8 cellular contexts compared by ENCODE assay signal in the genomic region with DNA sequence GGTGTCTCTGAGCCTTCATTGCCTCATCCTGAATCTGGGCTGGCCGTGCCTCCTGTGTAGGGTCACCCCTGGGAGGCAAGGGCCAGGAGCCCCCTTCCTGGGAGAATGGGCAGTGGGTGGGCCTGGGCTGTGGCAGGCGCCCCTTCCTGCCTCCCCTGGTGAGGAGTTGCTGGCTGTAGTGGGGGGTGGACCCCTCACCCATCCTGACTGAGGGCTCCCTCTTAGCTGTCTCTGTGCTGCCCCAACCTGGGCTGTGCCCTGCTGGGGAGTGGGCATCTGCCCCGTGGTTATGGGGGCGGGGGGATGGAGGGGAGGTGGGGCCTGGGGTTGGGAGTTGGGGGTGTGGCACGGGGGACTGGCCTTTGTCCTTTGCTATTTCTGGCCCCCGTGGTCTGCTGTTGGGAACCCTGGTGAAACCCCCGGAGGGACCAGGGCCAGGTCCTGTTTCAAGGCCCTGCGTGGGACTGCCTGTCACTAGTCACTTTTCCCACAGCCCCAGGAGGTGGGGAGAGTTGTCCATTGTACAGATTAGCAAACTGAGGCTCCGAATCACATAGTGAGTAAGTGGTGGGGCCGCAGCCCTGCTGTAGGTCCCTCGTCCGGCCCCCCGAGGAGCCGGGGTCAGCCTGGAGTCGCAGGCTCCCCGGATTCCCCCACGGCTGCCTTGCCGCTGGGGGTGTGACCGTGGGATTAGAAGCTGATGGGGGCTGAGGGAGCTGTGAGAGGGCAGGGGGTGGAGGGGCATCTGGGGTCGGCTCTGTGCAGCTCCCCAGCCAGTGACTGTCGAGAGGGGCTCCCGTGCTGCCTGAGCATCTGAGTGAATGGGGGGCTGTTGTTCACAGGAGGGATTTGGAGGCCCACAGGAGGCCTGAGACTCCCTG. TPM values are rescaled to one million over a fixed set of nuclear protein-coding genes. Genes with fewer than 3 reads are reported as not detected.
DNase-seq lines count a peak whose midpoint lies in the region; ATAC-seq and TF ChIP-seq lines count a peak whose summit lies in the region.

No MANE protein-coding gene starts in this region.

- DNase-seq in BE2C: no peak
- DNase-seq in NB4 (ENCODE audit: low read depth): no peak
- no peak for DNase-seq in mucosa of descending colon
- DNase-seq in dermis blood vessel endothelial cell: no peak
- DNase-seq in pons (ENCODE audit: low spot score): no peak
- no peak for DNase-seq in DMS79 (lab: John Stamatoyannopoulos, UW)

- peaks cover 5% of the 10 kb centered on the region for H3K36me3 Mint-ChIP-seq in nephron (ENCODE audit: low read depth)

- H3K27me3 Mint-ChIP-seq in nephron (ENCODE audit: low read depth): no peaks in the 10 kb centered on the region

- TF ChIP-seq CTCF in BE2C (IDR thresholded peaks at IDR 0.05; ENCODE audit: low read depth, low read length): no peak
- TF ChIP-seq CTCF in NB4 (IDR thresholded peaks at IDR 0.05; ENCODE audit: low read depth, low read length): no peak
- no peak for TF ChIP-seq CTCF in nephron (IDR thresholded peaks at IDR 0.05; ENCODE audit: unreplicated experiment in 3 of 3)
- no peak for TF ChIP-seq CTCF in mucosa of descending colon (IDR thresholded peaks at IDR 0.05)

- peak overlapping the region; percentile 93 for H3K4me3 ChIP-seq in BE2C (ENCODE audit: low read depth, low read length)
- H3K4me3 ChIP-seq in NB4 (ENCODE audit: low read depth, low read length): peak overlapping the region; percentile 70
- peak overlapping the region; percentile 85 to 89 for H3K4me3 ChIP-seq in duodenal mucosa (ENCODE audit: low read depth in 1 of 2, low read length in 2 of 2)
- H3K4me3 ChIP-seq in mucosa of descending colon: no peak overlapping the region

- H3K4me1 ChIP-seq in BE2C (peaks cover 38% of the 10 kb centered on the region), duodenal mucosa (ENCODE audit: control insufficient read depth in 1 of 2, insufficient read depth in 2 of 2, low read length in 2 of 2) (peaks cover 33 to 61% of the 10 kb centered on the region in 2 donors), mucosa of descending colon (ENCODE audit: low read depth) (peaks cover 32% of the 10 kb centered on the region)

- intact Hi-C loops in mucosa of descending colon (cut with DNase I, micrococcal nuclease): no loop called here

- peak overlapping the region; percentile 65 for H3K27ac ChIP-seq in duodenal mucosa (ENCODE audit: low read depth, low read length)

- peak overlapping the region; percentile 72 to 96 (median 89) for H3K27ac Mint-ChIP-seq in nephron

- no peak for ATAC-seq in mucosa of descending colon

- H3K9me3 Mint-ChIP-seq in nephron: no peaks in the 10 kb centered on the region

- H3K9me3 ChIP-seq in BE2C (no peaks in the 10 kb centered on the region), duodenal mucosa (ENCODE audit: control insufficient read depth in 1 of 2, low read length in 2 of 2) (no peaks in the 10 kb centered on the region), mucosa of descending colon (no peaks in the 10 kb centered on the region)

- H3K36me3 ChIP-seq in BE2C: peaks cover 3% of the 10 kb centered on the region; the same call in 1 of the 2 replicates
- H3K36me3 ChIP-seq in duodenal mucosa (ENCODE audit: control insufficient read depth in 1 of 2, insufficient read depth in 2 of 2, low read length in 2 of 2): no peaks in the 10 kb centered on the region
- no peaks in the 10 kb centered on the region for H3K36me3 ChIP-seq in mucosa of descending colon (ENCODE audit: low read depth)

- H3K4me1 Mint-ChIP-seq in nephron: peaks cover 35% of the 10 kb centered on the region

- TF ChIP-seq POLR2A in NB4 (IDR thresholded peaks at IDR 0.05; ENCODE audit: extremely low read depth, insufficient read length): no peak

- peak overlapping the region; percentile 96 to 97 (median 97) for H3K4me3 Mint-ChIP-seq in nephron

- H3K9ac ChIP-seq in duodenal mucosa (ENCODE audit: low read depth in 1 of 2, low read length in 2 of 2): peak overlapping the region; percentile 81 to 93

- H3K27me3 ChIP-seq in BE2C: no peaks in the 10 kb centered on the region
- no peaks in the 10 kb centered on the region for H3K27me3 ChIP-seq in duodenal mucosa (ENCODE audit: control insufficient read depth in 1 of 2, insufficient read depth in 2 of 2, low read length in 2 of 2)

RNA-seq across cellular contexts. Expression of gene TTYH3, which starts 2.7 kb away (rescaled TPM):
- 127 TPM for polyA plus RNA-seq in BE2C (2012; ENCODE audit: insufficient read depth, insufficient read length, low read depth)
- total RNA-seq in mucosa of descending colon (10 to 100 TPM; 23.4 to 63.7 (median 32.1) TPM), dermis blood vessel endothelial cell (72.8 and 159 TPM in 2 replicates)

RNA-seq across cellular contexts. Expression of gene AMZ1, which starts 53.5 kb away (rescaled TPM):
- polyA plus RNA-seq in BE2C (2012; ENCODE audit: insufficient read depth, insufficient read length, low read depth): 2.3 TPM
- total RNA-seq in mucosa of descending colon (1 to 10 TPM in 1 of 3 donors, under 1 TPM in 1, not detected in 1; 0.61 to 1.3 TPM), dermis blood vessel endothelial cell (under 0.01 TPM in 2 replicates)
